ENCODE assay signal across 11 cellular contexts in the genomic region with DNA sequence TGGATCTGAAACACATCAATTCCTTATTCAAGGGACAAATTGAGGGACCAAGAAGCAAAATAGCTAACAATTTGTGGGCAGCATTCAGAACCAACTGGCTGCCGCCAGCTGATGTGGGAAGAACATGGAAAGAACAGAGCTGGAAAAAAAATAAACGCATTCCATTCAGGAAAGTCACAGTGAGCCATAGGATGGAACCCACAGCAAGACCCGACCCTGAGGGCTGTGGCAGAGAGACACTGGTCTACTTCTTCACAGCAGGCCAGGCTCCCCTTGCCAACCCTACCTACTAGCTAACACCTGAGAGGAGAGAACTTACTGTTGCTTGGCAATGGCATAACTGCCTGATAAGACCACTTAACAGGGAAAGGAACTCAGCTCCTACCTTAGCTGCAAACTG.
DNase-seq lines count a peak whose midpoint lies in the region; ATAC-seq and TF ChIP-seq lines count a peak whose summit lies in the region.
"Had no signal": no experiment of that assay in that cellular context is flagged by ENCODE, and none has a peak within 500 bp of the region (broad histone marks: within the 10 kb centered on the region; RNA-seq: fewer than 3 reads in every experiment).

No MANE protein-coding gene starts in this region.

- CTCF ChIA-PET in CD8-positive, alpha-beta T cell (lab: Charles Lee): interaction anchor here (0.8 to 1.2 kb wide), 2 partner anchors 81 to 96 kb away, joined by 3 to 4 read pairs; no protein-coding TSS in a partner anchor
- CTCF ChIA-PET in activated naive CD4-positive, alpha-beta T cell treated with anti-CD3 and anti-CD28 coated beads for 36 hours (lab: Charles Lee): interaction anchor here (1.2 to 1.5 kb wide), 2 partner anchors 24 to 35 kb away, joined by 3 read pairs; no protein-coding TSS in a partner anchor

- intact Hi-C loops in CD8-positive, alpha-beta T cell (cut with DNase I, micrococcal nuclease): loop anchor here (5.0 kb wide), 2 partner anchors 34 to 36 kb away; no protein-coding TSS in a partner anchor
- intact Hi-C loops in mucosa of descending colon (cut with DNase I, micrococcal nuclease): no loop called here
- intact Hi-C loops in activated naive CD4-positive, alpha-beta T cell treated with anti-CD3 and anti-CD28 coated beads for 36 hours (cut with micrococcal nuclease): no loop called here

- no peaks in the 10 kb centered on the region for H3K27me3 ChIP-seq in CD8-positive, alpha-beta T cell (ENCODE audit: insufficient read depth, low read length)

- no peaks in the 10 kb centered on the region for H3K9me3 Mint-ChIP-seq in CD8-positive, alpha-beta T cell
- H3K9me3 Mint-ChIP-seq in activated naive CD4-positive, alpha-beta T cell treated with anti-CD3 and anti-CD28 coated beads for 36 hours: no peaks in the 10 kb centered on the region

- ATAC-seq in CD8-positive, alpha-beta T cell: no peak
- ATAC-seq in mucosa of descending colon: peak; percentile 43
- no peak for ATAC-seq in GM21529 (IDR thresholded peaks at IDR 0.05; ENCODE audit: unreplicated experiment)
- ATAC-seq: activated CD8-positive, alpha-beta memory T cell treated with anti-CD3 and anti-CD28 coated beads, Interleukin-2, amount 10 ng/mL, durations not matched to agents 7 days and 5 days had no signal

- H3K4me3 ChIP-seq in CD8-positive, alpha-beta T cell (ENCODE audit: low read depth, low read length): no peak overlapping the region
- H3K4me3 ChIP-seq in mucosa of descending colon: no peak overlapping the region

- H3K27me3 Mint-ChIP-seq in CD8-positive, alpha-beta T cell (ENCODE audit: low read depth): no peaks in the 10 kb centered on the region
- H3K27me3 Mint-ChIP-seq in activated naive CD4-positive, alpha-beta T cell treated with anti-CD3 and anti-CD28 coated beads for 36 hours (ENCODE audit: low read depth): no peaks in the 10 kb centered on the region
- H3K27me3 Mint-ChIP-seq: activated CD8-positive, alpha-beta memory T cell treated with anti-CD3 and anti-CD28 coated beads, Interleukin-2, amount 10 ng/mL, durations not matched to agents 7 days and 5 days had no signal

- POLR2A ChIA-PET in CD8-positive, alpha-beta T cell (lab: Charles Lee): interaction anchor here (0.8 to 1.1 kb wide), 2 partner anchors 11 to 56 kb away, joined by 3 read pairs; no protein-coding TSS in a partner anchor

- no peak for TF ChIP-seq CTCF in CD8-positive, alpha-beta T cell (IDR thresholded peaks at IDR 0.05)
- no peak for TF ChIP-seq CTCF in mucosa of descending colon (IDR thresholded peaks at IDR 0.05)

- H3K36me3 Mint-ChIP-seq in CD8-positive, alpha-beta T cell: peaks cover 25% of the 10 kb centered on the region
- peaks cover 2% of the 10 kb centered on the region for H3K36me3 Mint-ChIP-seq in activated naive CD4-positive, alpha-beta T cell treated with anti-CD3 and anti-CD28 coated beads for 36 hours (ENCODE audit: low read depth)

- H3K36me3 ChIP-seq in CD8-positive, alpha-beta T cell (ENCODE audit: insufficient read depth, low read length): peaks cover 4% of the 10 kb centered on the region
- H3K36me3 ChIP-seq in mucosa of descending colon (ENCODE audit: low read depth): no peaks in the 10 kb centered on the region

- H3K27ac ChIP-seq in CD8-positive, alpha-beta T cell (ENCODE audit: low read depth, low read length): no peak overlapping the region
- peak overlapping the region; percentile 58 for H3K27ac ChIP-seq in cingulate gyrus (ENCODE audit: low read depth, low read length)
- H3K27ac ChIP-seq: HL-60, parathyroid adenoma had no signal

- H3K4me1 ChIP-seq in CD8-positive, alpha-beta T cell (ENCODE audit: insufficient read depth, low read length): peaks cover 3% of the 10 kb centered on the region
- peaks cover 8% of the 10 kb centered on the region for H3K4me1 ChIP-seq in mucosa of descending colon (ENCODE audit: low read depth)

- H3K27ac Mint-ChIP-seq in CD8-positive, alpha-beta T cell: peak overlapping the region; percentile 46
- no peak overlapping the region for H3K27ac Mint-ChIP-seq in activated naive CD4-positive, alpha-beta T cell treated with anti-CD3 and anti-CD28 coated beads for 36 hours
- H3K27ac Mint-ChIP-seq: activated CD8-positive, alpha-beta memory T cell treated with anti-CD3 and anti-CD28 coated beads, Interleukin-2, amount 10 ng/mL, durations not matched to agents 7 days and 5 days had no signal

- DNase-seq in CD8-positive, alpha-beta T cell: no peak
- peak; percentile 80 for DNase-seq in NCI-H226
- DNase-seq in mucosa of descending colon: no peak
- no peak for DNase-seq in activated effector memory CD4-positive, alpha-beta T cell treated with Interleukin-2 at 50 U/mL for 16 hours
- DNase-seq in activated naive CD4-positive, alpha-beta T cell treated with anti-CD3 and anti-CD28 coated beads for 36 hours: no peak
- no peak for DNase-seq in NCI-H510A (lab: John Stamatoyannopoulos, UW)
- DNase-seq: activated CD8-positive, alpha-beta memory T cell treated with anti-CD3 and anti-CD28 coated beads, Interleukin-2, amount 10 ng/mL, durations not matched to agents 7 days and 5 days had no signal

- H3K9me3 ChIP-seq in CD8-positive, alpha-beta T cell (ENCODE audit: low read length): no peaks in the 10 kb centered on the region
- no peaks in the 10 kb centered on the region for H3K9me3 ChIP-seq in mucosa of descending colon

- no peak overlapping the region for H3K4me3 Mint-ChIP-seq in CD8-positive, alpha-beta T cell
- H3K4me3 Mint-ChIP-seq in activated naive CD4-positive, alpha-beta T cell treated with anti-CD3 and anti-CD28 coated beads for 36 hours: no peak overlapping the region
- H3K4me3 Mint-ChIP-seq: activated CD8-positive, alpha-beta memory T cell treated with anti-CD3 and anti-CD28 coated beads, Interleukin-2, amount 10 ng/mL, durations not matched to agents 7 days and 5 days had no signal

- H3K4me1 Mint-ChIP-seq in CD8-positive, alpha-beta T cell (ENCODE audit: low read depth): peaks cover 56% of the 10 kb centered on the region
- H3K4me1 Mint-ChIP-seq in activated naive CD4-positive, alpha-beta T cell treated with anti-CD3 and anti-CD28 coated beads for 36 hours (ENCODE audit: low read depth): peaks cover 46% of the 10 kb centered on the region

Comparison
In these comparisons a context has a peak if more than half of its experiments do, and no peak if none do; other contexts are left out.
1. intact Hi-C loops: an anchor here in CD8-positive, alpha-beta T cell (5.0 kb wide); none called in mucosa of descending colon and activated naive CD4-positive, alpha-beta T cell treated with anti-CD3 and anti-CD28 coated beads for 36 hours.